21 cellular contexts compared by ENCODE assay signal in the genomic region with DNA sequence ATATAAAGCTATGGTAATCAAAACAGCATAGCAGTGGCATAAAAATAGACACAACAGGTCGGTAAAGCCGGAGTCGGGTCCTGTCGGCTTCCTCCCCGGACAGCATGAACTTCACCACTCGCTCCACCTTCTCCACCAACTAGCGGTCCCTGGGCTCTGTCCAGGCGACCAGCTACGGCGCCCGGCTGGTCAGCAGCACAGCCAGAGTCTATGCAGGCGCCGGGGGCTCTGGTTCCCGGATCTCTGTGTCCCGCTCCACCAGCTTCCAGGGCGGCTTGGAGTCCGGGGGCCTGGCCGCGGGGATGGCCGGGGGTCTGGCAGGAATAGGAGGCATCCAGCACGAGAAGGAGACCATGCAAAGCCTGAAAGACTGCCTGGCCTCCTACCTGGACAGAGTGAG.
DNase-seq lines count a peak whose midpoint lies in the region; FAIRE-seq and TF ChIP-seq lines count a peak whose summit lies in the region.
"Had no signal": no experiment of that assay in that cellular context is flagged by ENCODE, and none has a peak within 500 bp of the region (broad histone marks: within the 10 kb centered on the region; RNA-seq: fewer than 3 reads in every experiment).

No MANE protein-coding gene starts in this region.

- H3K4me2 ChIP-seq in PC-9: peak overlapping the region; percentile 16; the same call in 1 of the 2 replicates
- H3K4me2 ChIP-seq: BLaER1 treated with 17β-estradiol and CSF1 and Interleukin-3, amounts not matched to agents 10 nM and 100 nM had no signal

- TF ChIP-seq POLR2A in spleen (IDR thresholded peaks at IDR 0.05): no peak

- CTCF ChIA-PET in PC-9 (lab: Charles Lee) (no interaction called here), GM10248 (lab: Yijun Ruan, JAX) (no interaction called here), A673 (lab: Charles Lee) (no interaction called here)

- H3K27me3 ChIP-seq in PC-9 (ENCODE audit: insufficient read depth, low read depth): no peaks in the 10 kb centered on the region
- H3K27me3 ChIP-seq in spleen (replicated peaks in 1 of 7): no peaks in the 10 kb centered on the region
- H3K27me3 ChIP-seq in A673 (replicated peaks; ENCODE audit: insufficient read depth, low read depth, low read length, poor library complexity): peaks cover 6% of the 10 kb centered on the region
- H3K27me3 ChIP-seq: BLaER1 treated with 17β-estradiol and CSF1 and Interleukin-3, amounts not matched to agents 10 nM and 100 nM had no signal

- POLR2A ChIA-PET in PC-9 (lab: Charles Lee; ENCODE audit: unreplicated experiment) (no interaction called here), GM10248 (lab: Yijun Ruan, JAX) (no interaction called here), A673 (lab: Charles Lee; ENCODE audit: low non-redundant PET) (no interaction called here)

- H4K20me1 ChIP-seq in PC-9 (ENCODE audit: insufficient read depth): no peaks in the 10 kb centered on the region
- H4K20me1 ChIP-seq: BLaER1 treated with 17β-estradiol and CSF1 and Interleukin-3, amounts not matched to agents 10 nM and 100 nM had no signal

- H3K4me3 ChIP-seq in PC-9 (no peak overlapping the region), kidney (ENCODE audit: low read length in 2 of 2) (no peak overlapping the region), spleen (no peak overlapping the region), A673 (ENCODE audit: low read depth, low read length, poor library complexity, severe bottlenecking) (no peak overlapping the region)
- H3K4me3 ChIP-seq: BLaER1 treated with 17β-estradiol and CSF1 and Interleukin-3, amounts not matched to agents 10 nM and 100 nM; GM12878 had no signal

- H3K79me2 ChIP-seq in PC-9 (ENCODE audit: low read depth): no peaks in the 10 kb centered on the region

- H3F3A ChIP-seq in PC-9 (ENCODE audit: insufficient read depth, low read depth): no peaks in the 10 kb centered on the region

- H3K36me3 ChIP-seq in PC-9 (ENCODE audit: low read depth): no peaks in the 10 kb centered on the region
- H3K36me3 ChIP-seq in kidney (ENCODE audit: control insufficient read depth in 1 of 2, insufficient read depth in 2 of 2, low read length in 2 of 2): no peaks in the 10 kb centered on the region
- no peaks in the 10 kb centered on the region for H3K36me3 ChIP-seq in spleen
- no peaks in the 10 kb centered on the region for H3K36me3 ChIP-seq in A673 (ENCODE audit: insufficient read depth, low read length, poor library complexity, severe bottlenecking)
- H3K36me3 ChIP-seq: BLaER1 treated with 17β-estradiol and CSF1 and Interleukin-3, amounts not matched to agents 10 nM and 100 nM had no signal

- H3K27ac ChIP-seq in PC-9 (no peak overlapping the region), kidney (ENCODE audit: low read depth in 2 of 2, low read length in 2 of 2) (no peak overlapping the region), spleen (no peak overlapping the region), A673 (ENCODE audit: low read depth, low read length, poor library complexity, severe bottlenecking) (no peak overlapping the region)
- H3K27ac ChIP-seq: BLaER1 treated with 17β-estradiol and CSF1 and Interleukin-3, amounts not matched to agents 10 nM and 100 nM; C4-2B had no signal

- WGBS in spleen, 5 donors: 92 to 96% (median 94%) methylated on average over 21 of the region's 21 CpGs

- FAIRE-seq in kidney (lab: Jason Lieb, UNC): no peak
- FAIRE-seq: D721Med, G401.6, GM12878, GM12892, GM18507 had no signal

- TF ChIP-seq CTCF in PC-9 (conservative IDR thresholded peaks at IDR 0.05): no peak
- TF ChIP-seq CTCF in kidney (IDR thresholded peaks at IDR 0.05; ENCODE audit: borderline replicate concordance, extremely low read depth, insufficient read depth): no peak
- TF ChIP-seq CTCF in spleen (IDR thresholded peaks at IDR 0.05 in 8 of 11, conservative IDR thresholded peaks at IDR 0.05 in 3 of 11): no peak
- TF ChIP-seq CTCF in GM10248 (IDR thresholded peaks at IDR 0.05; ENCODE audit: control extremely low read depth, extremely low read depth, low read depth, missing control alignments): no peak
- no peak for TF ChIP-seq CTCF in A673 (conservative IDR thresholded peaks at IDR 0.05; ENCODE audit: low read depth, low read length)

- DNase-seq in PC-9 (no peak), kidney (peak; percentile 48), spleen (peak; percentile 65), GM10248 (ENCODE audit: extremely low spot score) (no peak), A673 (ENCODE audit: low spot score) (no peak), SIG-M5 (lab: John Stamatoyannopoulos, UW) (no peak)
- DNase-seq: 8988T; AML-193; Caco-2; Calu3; CD4-positive, alpha-beta T cell; CD8-positive, alpha-beta T cell; DMS79 treated with DMSO at 0.1 percent for 48 hours; GF-D8 had no signal

- no peaks in the 10 kb centered on the region for H3K4me1 ChIP-seq in PC-9 (replicated peaks; ENCODE audit: insufficient read depth)
- no peaks in the 10 kb centered on the region for H3K4me1 ChIP-seq in kidney (ENCODE audit: control insufficient read depth in 1 of 2, insufficient read depth in 1 of 2, low read depth in 1 of 2, low read length in 2 of 2)
- no peaks in the 10 kb centered on the region for H3K4me1 ChIP-seq in spleen
- H3K4me1 ChIP-seq in A673 (ENCODE audit: insufficient read depth, low read length, poor library complexity, severe bottlenecking): no peaks in the 10 kb centered on the region
- H3K4me1 ChIP-seq: Caco-2 had no signal

- intact Hi-C loops in PC-9 (cut with micrococcal nuclease; ENCODE audit: unreplicated experiment) (no loop called here), kidney (cut with DNase I) (no loop called here), spleen (cut with DNase I; ENCODE audit: low total_unique reads) (no loop called here), A673 (cut with micrococcal nuclease; ENCODE audit: unreplicated experiment) (no loop called here)

- H2AFZ ChIP-seq in PC-9: no peak overlapping the region

- BruUV-seq in PC-9 (replicated peaks; lab: Mats Ljungman, UMichigan) (no TSS peak), A673 (replicated peaks; lab: Mats Ljungman, UMichigan) (no TSS peak)

- H3K9me2 ChIP-seq in PC-9 (ENCODE audit: insufficient read depth): no peaks in the 10 kb centered on the region

- no peak overlapping the region for H3K9ac ChIP-seq in kidney (ENCODE audit: low read length in 2 of 2)
- H3K9ac ChIP-seq: BLaER1 treated with 17β-estradiol and CSF1 and Interleukin-3, amounts not matched to agents 10 nM and 100 nM had no signal

- H3K9me3 ChIP-seq in PC-9 (ENCODE audit: insufficient read depth, low read depth): no peaks in the 10 kb centered on the region
- no peaks in the 10 kb centered on the region for H3K9me3 ChIP-seq in kidney (ENCODE audit: control insufficient read depth in 1 of 2, low read length in 2 of 2)
- peaks cover 0 to 36% (median 5%) of the 10 kb centered on the region in 8 donors for H3K9me3 ChIP-seq in spleen
- H3K9me3 ChIP-seq in A673 (ENCODE audit: low read depth, low read length, poor library complexity, severe bottlenecking): no peaks in the 10 kb centered on the region

Comparison
In these comparisons a context has a peak if more than half of its experiments do, and no peak if none do; other contexts are left out.
1. DNase-seq: peak in kidney (single experiment) and spleen (single experiment); none in PC-9 (0 of 2), GM10248 (single experiment), A673 (single experiment) and SIG-M5 (single experiment).